In the genomic region with DNA sequence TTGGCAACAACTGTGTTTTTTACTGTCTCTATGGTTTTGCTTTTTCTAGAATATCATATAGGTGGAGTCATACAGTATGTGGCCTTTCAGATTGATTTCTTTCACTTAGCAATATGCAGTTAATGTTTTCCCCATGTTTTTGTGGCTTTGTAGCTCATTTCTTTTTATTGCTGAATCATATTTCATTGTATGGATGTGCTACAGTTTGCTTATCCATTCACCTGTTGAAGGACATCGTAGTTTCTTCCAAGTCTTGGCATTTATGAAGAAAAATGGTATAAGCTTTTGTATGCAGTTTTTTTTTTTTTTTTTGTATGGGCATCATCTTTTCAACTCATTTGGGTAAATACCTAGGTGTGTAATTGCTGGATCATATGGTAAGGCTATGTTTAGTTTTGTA, we compare ENCODE assay signal across 6 cellular contexts.
"Had no signal": no experiment of that assay in that cellular context is flagged by ENCODE, and none has a peak within 500 bp of the region (broad histone marks: within the 10 kb centered on the region; RNA-seq: fewer than 3 reads in every experiment).

No MANE protein-coding gene starts in this region.

- H3K27ac ChIP-seq: GM23248 had no signal

- H3K4me2 ChIP-seq: GM23338 had no signal

- H3K36me3 ChIP-seq: HAP-1 had no signal

- H3K4me3 ChIP-seq: GM23248, GM23338, HAP-1 had no signal

- H3K9me3 ChIP-seq: HAP-1 had no signal

- H2AFZ ChIP-seq: GM23248, GM23338 had no signal

- H3K4me1 ChIP-seq: HAP-1 had no signal

- DNase-seq: GOT3, HCEC 1CT, HFFc6 had no signal

- H3K9ac ChIP-seq: GM23248 had no signal
